Comparison of ENCODE assay signal across 12 cellular contexts in the genomic region with DNA sequence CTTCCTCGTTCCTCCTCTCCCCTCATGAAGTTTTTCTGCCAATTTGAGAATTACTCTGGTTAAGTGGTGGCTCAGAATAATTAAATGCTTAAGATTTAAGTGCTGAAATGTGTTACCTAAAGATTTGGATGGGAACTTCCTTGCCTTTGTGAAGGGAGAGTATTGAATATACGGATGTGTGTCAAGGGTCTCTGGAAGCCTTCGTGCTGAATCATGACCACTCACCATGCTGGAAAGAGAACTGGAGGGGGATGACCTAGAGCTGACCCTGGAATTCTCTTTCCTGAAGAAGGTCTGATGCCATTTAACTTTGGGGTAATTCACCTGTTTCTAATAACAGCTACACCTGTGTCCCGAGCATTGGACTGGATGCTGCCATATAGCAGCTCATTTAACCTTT. TPM values are rescaled to one million over a fixed set of nuclear protein-coding genes. Genes with fewer than 3 reads are reported as not detected.
A peak's percentile ranks its signal among the peaks of the same experiment; 100 is the strongest.
DNase-seq lines count a peak whose midpoint lies in the region; ATAC-seq and TF ChIP-seq lines count a peak whose summit lies in the region.
"Had no signal": no experiment of that assay in that cellular context is flagged by ENCODE, and none has a peak within 500 bp of the region (broad histone marks: within the 10 kb centered on the region; RNA-seq: fewer than 3 reads in every experiment).

No MANE protein-coding gene starts in this region.

- WGBS in hepatocyte (ENCODE audit: low lambda C conversion rate, missing lambda C conversion rate) = 86% methylated on average over 4 of the region's 4 CpGs

- intact Hi-C loops in natural killer cell (cut with micrococcal nuclease) = no loop called here
- intact Hi-C loops in PC-9 (cut with micrococcal nuclease; ENCODE audit: unreplicated experiment) = no loop called here

- H3K36me3 ChIP-seq in PC-9 (ENCODE audit: low read depth) = peaks cover 28% of the 10 kb centered on the region
- H3K36me3 ChIP-seq in hepatocyte (replicated peaks; ENCODE audit: insufficient read depth, low read depth) = no peaks in the 10 kb centered on the region

- peaks cover 25 to 30% of the 10 kb centered on the region in 2 donors for H3K27me3 Mint-ChIP-seq in natural killer cell (ENCODE audit: low read depth in 2 of 2)
- H3K27me3 Mint-ChIP-seq in natural killer cell treated with Interleukin-12 subunit alpha and Interleukin-12 subunit beta and Interleukin-15 and Interleukin-18, amount 100 ng/mL, for 72 hours = peaks cover 30 to 34% of the 10 kb centered on the region in 2 donors

- H3K4me2 ChIP-seq in PC-9 (peak overlapping the region; percentile 82), hepatocyte (peak overlapping the region; percentile 19)

- H3K9me2 ChIP-seq in PC-9 (ENCODE audit: insufficient read depth) = no peaks in the 10 kb centered on the region
- H3K9me2 ChIP-seq in hepatocyte (replicated peaks; ENCODE audit: insufficient read depth) = no peaks in the 10 kb centered on the region

- no peaks in the 10 kb centered on the region for H3K9me3 Mint-ChIP-seq in natural killer cell
- no peaks in the 10 kb centered on the region for H3K9me3 Mint-ChIP-seq in natural killer cell treated with Interleukin-12 subunit alpha and Interleukin-12 subunit beta and Interleukin-15 and Interleukin-18, amount 100 ng/mL, for 72 hours
- H3K9me3 Mint-ChIP-seq: IgD-negative memory B cell had no signal

- H3K9me3 ChIP-seq in PC-9 (ENCODE audit: insufficient read depth, low read depth) (no peaks in the 10 kb centered on the region), hepatocyte (ENCODE audit: low read depth) (no peaks in the 10 kb centered on the region)

- no peaks in the 10 kb centered on the region for H3K36me3 Mint-ChIP-seq in natural killer cell
- no peaks in the 10 kb centered on the region for H3K36me3 Mint-ChIP-seq in natural killer cell treated with Interleukin-12 subunit alpha and Interleukin-12 subunit beta and Interleukin-15 and Interleukin-18, amount 100 ng/mL, for 72 hours

- H3K4me1 Mint-ChIP-seq in natural killer cell = peaks cover 7 to 13% of the 10 kb centered on the region in 2 donors
- H3K4me1 Mint-ChIP-seq in natural killer cell treated with Interleukin-12 subunit alpha and Interleukin-12 subunit beta and Interleukin-15 and Interleukin-18, amount 100 ng/mL, for 72 hours (ENCODE audit: low read depth in 2 of 2) = peaks cover 3 to 12% of the 10 kb centered on the region in 2 donors

- CTCF ChIA-PET in PC-9 (lab: Charles Lee) = no interaction called here

- H3K4me1 ChIP-seq in PC-9 (replicated peaks; ENCODE audit: insufficient read depth) (peaks cover 21% of the 10 kb centered on the region), hepatocyte (ENCODE audit: insufficient read depth) (peaks cover 5% of the 10 kb centered on the region)

- peaks cover 19% of the 10 kb centered on the region for H4K20me1 ChIP-seq in PC-9 (ENCODE audit: insufficient read depth)
- no peaks in the 10 kb centered on the region for H4K20me1 ChIP-seq in hepatocyte (ENCODE audit: insufficient read depth, poor library complexity, severe bottlenecking)

- TF ChIP-seq CTCF in natural killer cell (IDR thresholded peaks at IDR 0.05) (no peak), PC-9 (conservative IDR thresholded peaks at IDR 0.05) (no peak), hepatocyte (IDR thresholded peaks at IDR 0.05; ENCODE audit: poor library complexity) (no peak)

- BruUV-seq in PC-9 (replicated peaks; lab: Mats Ljungman, UMichigan) = no TSS peak

- DNase-seq in natural killer cell (no peak), PC-9 (peak in 1 of 2 experiments; percentile 62), hepatocyte (ENCODE audit: low spot score) (no peak), iPS-NIHi7 (ENCODE audit: extremely low spot score) (no peak), cerebellar cortex (ENCODE audit: low spot score) (no peak)
- no peak for DNase-seq in natural killer cell treated with Interleukin-12 subunit alpha and Interleukin-12 subunit beta and Interleukin-15 and Interleukin-18, amount 100 ng/mL, for 72 hours (ENCODE audit: low spot score)
- DNase-seq in stimulated activated CD4-positive, alpha-beta T cell treated with anti-CD3 and anti-CD28 coated beads, Interleukin-4, amount 100 ng/mL, for 4 hours = no peak
- DNase-seq: NCI-H1930, NCI-H526 treated with DMSO at 0.1 percent for 48 hours, RPMI8226, SIG-M5 had no signal

- no peak overlapping the region for H3K27ac Mint-ChIP-seq in natural killer cell
- no peak overlapping the region for H3K27ac Mint-ChIP-seq in natural killer cell treated with Interleukin-12 subunit alpha and Interleukin-12 subunit beta and Interleukin-15 and Interleukin-18, amount 100 ng/mL, for 72 hours
- H3K27ac Mint-ChIP-seq: IgD-negative memory B cell had no signal

- H3K4me3 Mint-ChIP-seq in natural killer cell = peak overlapping the region; percentile 83
- no peak overlapping the region for H3K4me3 Mint-ChIP-seq in natural killer cell treated with Interleukin-12 subunit alpha and Interleukin-12 subunit beta and Interleukin-15 and Interleukin-18, amount 100 ng/mL, for 72 hours

- ATAC-seq in natural killer cell = no peak
- no peak for ATAC-seq in natural killer cell treated with Interleukin-12 subunit alpha and Interleukin-12 subunit beta and Interleukin-15 and Interleukin-18, amount 100 ng/mL, for 72 hours

- H3K27ac ChIP-seq in PC-9 = peak overlapping the region; percentile 98
- H3K27ac ChIP-seq in hepatocyte = no peak overlapping the region

- POLR2A ChIA-PET in PC-9 (lab: Charles Lee; ENCODE audit: unreplicated experiment) = no interaction called here

- H3K4me3 ChIP-seq in PC-9 = peak overlapping the region; percentile 85
- H3K4me3 ChIP-seq in hepatocyte = no peak overlapping the region

- H3K79me2 ChIP-seq in PC-9 (ENCODE audit: low read depth) (peaks cover 55% of the 10 kb centered on the region), hepatocyte (peaks cover 12% of the 10 kb centered on the region)

- H2AFZ ChIP-seq in PC-9 = no peak overlapping the region
- no peak overlapping the region for H2AFZ ChIP-seq in hepatocyte

- H3K27me3 ChIP-seq in PC-9 (ENCODE audit: insufficient read depth, low read depth) = no peaks in the 10 kb centered on the region
- H3K27me3 ChIP-seq in hepatocyte = no peaks in the 10 kb centered on the region

- H3F3A ChIP-seq in PC-9 (ENCODE audit: insufficient read depth, low read depth) = peaks cover 6% of the 10 kb centered on the region; the same call in 1 of the 2 replicates

RNA-seq across cellular contexts. Expression of a gene that starts 2.2 kb away (rescaled TPM):
- total RNA-seq in natural killer cell (under 1 TPM; 0.10 to 0.24 (median 0.16) TPM), PC-9 (2021) (22.7 and 30.4 TPM in 2 replicates), hepatocyte (7.9 and 8.6 TPM in 2 replicates)
- under 1 TPM in 1 of 2 donors, not detected in 1; 0.24 TPM for total RNA-seq in natural killer cell treated with Interleukin-12 subunit alpha and Interleukin-12 subunit beta and Interleukin-15 and Interleukin-18, amount 100 ng/mL, for 72 hours
- 3.1 and 6.0 TPM in 2 replicates for polyA plus RNA-seq in hepatocyte

RNA-seq across cellular contexts. Expression of a gene that starts 59.8 kb away (rescaled TPM):
- 100 to 1,000 TPM; 119 to 135 (median 129) TPM for total RNA-seq in natural killer cell
- 10 to 100 TPM; 72.3 to 92.9 TPM for total RNA-seq in natural killer cell treated with Interleukin-12 subunit alpha and Interleukin-12 subunit beta and Interleukin-15 and Interleukin-18, amount 100 ng/mL, for 72 hours
- total RNA-seq in PC-9 (2021) = 54.2 and 68.3 TPM in 2 replicates
- 63.8 and 80.3 TPM in 2 replicates for total RNA-seq in hepatocyte
- polyA plus RNA-seq in hepatocyte = 54.3 and 55.5 TPM in 2 replicates
